Comparison of ENCODE assay signal across 24 cellular contexts in genomic region chr3:72385172-72385571, GRCh38.
DNase-seq lines count a peak whose midpoint lies in the region; ATAC-seq, FAIRE-seq and TF ChIP-seq lines count a peak whose summit lies in the region.
"Had no signal": no experiment of that assay in that cellular context is flagged by ENCODE, and none has a peak within 500 bp of the region (broad histone marks: within the 10 kb centered on the region; RNA-seq: fewer than 3 reads in every experiment).

No MANE protein-coding gene starts in this region.

- TF ChIP-seq CTCF in Loucy (conservative IDR thresholded peaks at IDR 0.05; ENCODE audit: low read length) (no peak), mucosa of descending colon (IDR thresholded peaks at IDR 0.05) (no peak), transverse colon (IDR thresholded peaks at IDR 0.05) (no peak), right atrium auricular region (IDR thresholded peaks at IDR 0.05) (no peak)

- no peak for TF ChIP-seq EP300 in transverse colon (IDR thresholded peaks at IDR 0.05; ENCODE audit: low read depth)

- H3K36me3 ChIP-seq in Loucy (ENCODE audit: insufficient read depth, low read length) (peaks cover 3% of the 10 kb centered on the region; the same call in 1 of the 2 replicates), mucosa of descending colon (ENCODE audit: low read depth) (no peaks in the 10 kb centered on the region), transverse colon (no peaks in the 10 kb centered on the region), right atrium auricular region (no peaks in the 10 kb centered on the region)
- H3K36me3 ChIP-seq: HAP-1 had no signal

- H3K27me3 Mint-ChIP-seq in activated naive CD4-positive, alpha-beta T cell treated with anti-CD3 and anti-CD28 coated beads, Interleukin-2, amount 50 U/mL, for 24 hours: no peaks in the 10 kb centered on the region
- H3K27me3 Mint-ChIP-seq in activated naive CD4-positive, alpha-beta T cell treated with anti-CD3 and anti-CD28 coated beads, Interleukin-2, amount 10 ng/mL, durations not matched to agents 7 days and 5 days: no peaks in the 10 kb centered on the region
- H3K27me3 Mint-ChIP-seq: B cell had no signal

- H3K79me2 ChIP-seq in Loucy (ENCODE audit: insufficient read depth, low read length): peaks cover 100% of the 10 kb centered on the region

- H3K27ac ChIP-seq in transverse colon (peak overlapping the region in 3 of 4 donors; percentile 33 to 66 (median 53)), right atrium auricular region (no peak overlapping the region)
- H3K27ac ChIP-seq: A549, GM23248, HL-60 had no signal

- no peaks in the 10 kb centered on the region for H3F3A ChIP-seq in Loucy (ENCODE audit: low read depth)

- H3K4me1 ChIP-seq in Loucy (ENCODE audit: insufficient read depth, low read length, poor library complexity, severe bottlenecking) (peaks cover 73% of the 10 kb centered on the region), mucosa of descending colon (ENCODE audit: low read depth) (peaks cover 46% of the 10 kb centered on the region), transverse colon (peaks cover 22 to 78% (median 45%) of the 10 kb centered on the region in 4 donors), right atrium auricular region (peaks cover 0 to 28% of the 10 kb centered on the region in 2 donors)

- intact Hi-C loops in mucosa of descending colon (cut with DNase I, micrococcal nuclease) (no loop called here), transverse colon (cut with DNase I; ENCODE audit: low total_unique reads) (no loop called here)

- no peak for FAIRE-seq in GM19239 (lab: Jason Lieb, UNC)
- FAIRE-seq: A549, GM12878 had no signal

- no peaks in the 10 kb centered on the region for H3K27me3 ChIP-seq in Loucy (ENCODE audit: insufficient read depth, low read length, poor library complexity, severe bottlenecking)
- H3K27me3 ChIP-seq in transverse colon: no peaks in the 10 kb centered on the region
- no peaks in the 10 kb centered on the region for H3K27me3 ChIP-seq in right atrium auricular region

- H3K4me2 ChIP-seq in Loucy (ENCODE audit: low read depth, low read length, poor library complexity, severe bottlenecking): peak overlapping the region; percentile 41
- H3K4me2 ChIP-seq: A549 had no signal

- DNase-seq in activated naive CD4-positive, alpha-beta T cell treated with anti-CD3 and anti-CD28 coated beads, Interleukin-2, amount 10 ng/mL, durations not matched to agents 7 days and 5 days: no peak
- DNase-seq in mucosa of descending colon: no peak
- DNase-seq in transverse colon: no peak
- DNase-seq in GM19239 (ENCODE audit: insufficient read length, low spot score): no peak
- DNase-seq in right atrium auricular region (ENCODE audit: low spot score): no peak
- DNase-seq: DND-41, GM23248, NCI-H1048, NCI-H1417 treated with DMSO at 0.1 percent for 48 hours, NCI-H187 treated with DMSO at 0.1 percent for 48 hours, NCI-H2107, NCI-H446 treated with DMSO at 0.1 percent for 48 hours, NCI-H526 treated with DMSO at 0.1 percent for 48 hours had no signal

- peaks cover 3% of the 10 kb centered on the region for H3K36me3 Mint-ChIP-seq in activated naive CD4-positive, alpha-beta T cell treated with anti-CD3 and anti-CD28 coated beads, Interleukin-2, amount 50 U/mL, for 24 hours
- peaks cover 2% of the 10 kb centered on the region for H3K36me3 Mint-ChIP-seq in activated naive CD4-positive, alpha-beta T cell treated with anti-CD3 and anti-CD28 coated beads, Interleukin-2, amount 10 ng/mL, durations not matched to agents 7 days and 5 days

- in situ Hi-C loops in transverse colon (cut with MboI; ENCODE audit: low pct_ligation_motif_present in 1 of 4, low pct_unique_long_range_greater_than_20kb in 1 of 4, low sequenced_read_pairs in 3 of 4): no loop called here

- no peak for TF ChIP-seq POLR2A in transverse colon (IDR thresholded peaks at IDR 0.05)

- peak overlapping the region; percentile 66 for H3K27ac Mint-ChIP-seq in activated naive CD4-positive, alpha-beta T cell treated with anti-CD3 and anti-CD28 coated beads, Interleukin-2, amount 50 U/mL, for 24 hours
- no peak overlapping the region for H3K27ac Mint-ChIP-seq in activated naive CD4-positive, alpha-beta T cell treated with anti-CD3 and anti-CD28 coated beads, Interleukin-2, amount 10 ng/mL, durations not matched to agents 7 days and 5 days
- H3K27ac Mint-ChIP-seq: B cell had no signal

- H3K4me3 Mint-ChIP-seq in activated naive CD4-positive, alpha-beta T cell treated with anti-CD3 and anti-CD28 coated beads, Interleukin-2, amount 50 U/mL, for 24 hours: no peak overlapping the region
- no peak overlapping the region for H3K4me3 Mint-ChIP-seq in activated naive CD4-positive, alpha-beta T cell treated with anti-CD3 and anti-CD28 coated beads, Interleukin-2, amount 10 ng/mL, durations not matched to agents 7 days and 5 days
- H3K4me3 Mint-ChIP-seq: B cell, CD14-positive monocyte had no signal

- H3K4me1 Mint-ChIP-seq in activated naive CD4-positive, alpha-beta T cell treated with anti-CD3 and anti-CD28 coated beads, Interleukin-2, amount 50 U/mL, for 24 hours: peaks cover 88% of the 10 kb centered on the region
- H3K4me1 Mint-ChIP-seq in activated naive CD4-positive, alpha-beta T cell treated with anti-CD3 and anti-CD28 coated beads, Interleukin-2, amount 10 ng/mL, durations not matched to agents 7 days and 5 days: peaks cover 21% of the 10 kb centered on the region

- peak overlapping the region; percentile 6 for H3K9ac ChIP-seq in Loucy (ENCODE audit: low read depth, low read length, poor library complexity, severe bottlenecking)
- H3K9ac ChIP-seq: GM23248 had no signal

- H3K9me3 Mint-ChIP-seq in activated naive CD4-positive, alpha-beta T cell treated with anti-CD3 and anti-CD28 coated beads, Interleukin-2, amount 50 U/mL, for 24 hours: no peaks in the 10 kb centered on the region
- H3K9me3 Mint-ChIP-seq in activated naive CD4-positive, alpha-beta T cell treated with anti-CD3 and anti-CD28 coated beads, Interleukin-2, amount 10 ng/mL, durations not matched to agents 7 days and 5 days: no peaks in the 10 kb centered on the region
- H3K9me3 Mint-ChIP-seq: CD14-positive monocyte had no signal

- peak; percentile 71 for ATAC-seq in mucosa of descending colon
- ATAC-seq: A549, HepG2, K562, Right ventricle myocardium inferior had no signal

- peaks cover 99% of the 10 kb centered on the region for H4K20me1 ChIP-seq in Loucy (ENCODE audit: insufficient read depth, low read length, poor library complexity, severe bottlenecking)

- no peak overlapping the region for H3K4me3 ChIP-seq in Loucy (ENCODE audit: low read length, poor library complexity, severe bottlenecking)
- no peak overlapping the region for H3K4me3 ChIP-seq in mucosa of descending colon
- H3K4me3 ChIP-seq in transverse colon: no peak overlapping the region
- no peak overlapping the region for H3K4me3 ChIP-seq in right atrium auricular region
- H3K4me3 ChIP-seq: A549, GM12878, GM23248, HAP-1, K562 had no signal

- CTCF ChIA-PET in activated naive CD4-positive, alpha-beta T cell treated with anti-CD3 and anti-CD28 coated beads, Interleukin-2, amount 10 ng/mL, durations not matched to agents 7 days and 5 days (lab: Charles Lee): no interaction called here

- WGBS in transverse colon (ENCODE audit: low coverage in 1 of 2), 2 donors: 57 to 65% methylated on average over 3 of the region's 3 CpGs

- H3K9me3 ChIP-seq in Loucy (ENCODE audit: insufficient read depth, low read depth, low read length) (no peaks in the 10 kb centered on the region), mucosa of descending colon (no peaks in the 10 kb centered on the region), transverse colon (no peaks in the 10 kb centered on the region), right atrium auricular region (no peaks in the 10 kb centered on the region)
- H3K9me3 ChIP-seq: A549, HAP-1 had no signal

- no peaks in the 10 kb centered on the region for H3K9me2 ChIP-seq in Loucy (replicated peaks; ENCODE audit: low read depth, low read length)

- H2AFZ ChIP-seq in Loucy (ENCODE audit: low read length): no peak overlapping the region
- H2AFZ ChIP-seq: GM23248 had no signal

Comparison
In these comparisons a context has a peak if more than half of its experiments do, and no peak if none do; other contexts are left out.
1. H3K27ac ChIP-seq: peak in transverse colon (3 of 4); none in right atrium auricular region (0 of 2).